12 cellular contexts compared by ENCODE assay signal in the genomic region with DNA sequence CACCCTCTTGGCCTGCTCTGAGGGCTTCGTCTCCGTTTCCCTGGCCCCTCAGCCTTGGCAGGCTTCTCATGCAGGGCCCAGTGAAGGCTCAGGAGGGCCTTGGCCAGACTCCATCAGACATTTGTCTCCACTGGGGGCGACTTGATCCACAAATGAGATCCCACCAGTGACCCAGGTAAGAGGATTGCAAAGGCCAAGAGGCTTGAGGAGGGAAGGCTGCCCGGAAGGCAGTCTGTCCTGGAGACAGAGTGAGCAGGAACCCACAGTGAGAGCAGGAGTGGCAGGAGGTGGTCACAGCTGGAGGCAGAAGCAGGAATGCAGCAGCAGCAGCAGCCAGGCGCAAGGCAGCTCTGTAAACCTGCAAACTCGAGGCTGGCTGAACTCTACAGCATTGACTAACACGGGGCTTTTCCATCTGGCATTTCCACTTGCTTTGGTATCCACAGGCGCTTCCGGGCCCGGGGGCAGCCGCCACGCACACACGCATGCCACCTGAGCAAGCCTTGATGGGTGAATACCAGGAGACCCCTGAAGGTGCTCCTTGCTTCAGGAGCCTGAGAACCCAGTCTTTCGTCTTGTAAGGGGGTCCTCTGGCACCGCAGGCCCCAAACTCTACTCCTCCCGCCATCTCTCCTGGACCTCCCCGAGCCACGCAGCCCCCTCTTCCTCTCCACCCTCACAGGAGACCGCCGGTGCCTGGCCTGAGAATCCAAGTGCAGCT. TPM values are rescaled to one million over a fixed set of nuclear protein-coding genes. Genes with fewer than 3 reads are reported as not detected.
DNase-seq lines count a peak whose midpoint lies in the region; ATAC-seq and TF ChIP-seq lines count a peak whose summit lies in the region.
"Had no signal": no experiment of that assay in that cellular context is flagged by ENCODE, and none has a peak within 500 bp of the region (broad histone marks: within the 10 kb centered on the region; RNA-seq: fewer than 3 reads in every experiment).

No MANE protein-coding gene starts in this region.

- TF ChIP-seq POLR2A in gastrocnemius medialis (IDR thresholded peaks at IDR 0.05), result no peak

- no peak for ATAC-seq in gastrocnemius medialis
- ATAC-seq: left colon had no signal

- in situ Hi-C loops in gastrocnemius medialis (cut with MboI; ENCODE audit: low sequenced_read_pairs in 4 of 4), result loop anchor here in 1 of 4 donors (10.0 kb wide), 1 partner anchor 367 kb away; no protein-coding TSS in a partner anchor

- peaks cover 0 to 36% of the 10 kb centered on the region in 2 donors for H3K36me3 ChIP-seq in gastrocnemius medialis

- peaks cover 10% of the 10 kb centered on the region for H3K27me3 Mint-ChIP-seq in endothelial cell (ENCODE audit: unreplicated experiment)

- DNase-seq in DMS 273 (lab: John Stamatoyannopoulos, UW; ENCODE audit: unreplicated experiment) (peak; percentile 80), NCI-H1694 (lab: John Stamatoyannopoulos, UW) (peak; percentile 22), endothelial cell (ENCODE audit: low spot score) (no peak), gastrocnemius medialis (no peak), glomerular visceral epithelial cell (ENCODE audit: extremely low spot score) (no peak), cerebellum (ENCODE audit: low spot score) (no peak), dermis blood vessel endothelial cell (no peak)
- DNase-seq in stimulated activated CD4-positive, alpha-beta T cell treated with anti-CD3 and anti-CD28 coated beads, Interleukin-2, amount 100 ng/mL, for 48 hours, result no peak
- DNase-seq: left colon, NCI-H2081 had no signal

- peak overlapping the region; percentile 81 for H3K27ac Mint-ChIP-seq in endothelial cell (ENCODE audit: unreplicated experiment)

- H3K4me1 Mint-ChIP-seq in endothelial cell (ENCODE audit: unreplicated experiment), result peaks cover 46% of the 10 kb centered on the region

- no peaks in the 10 kb centered on the region for H3K27me3 ChIP-seq in gastrocnemius medialis

- TF ChIP-seq CTCF in endothelial cell (IDR thresholded peaks at IDR 0.05; ENCODE audit: unreplicated experiment) (no peak), gastrocnemius medialis (IDR thresholded peaks at IDR 0.05 in 4 of 5, conservative IDR thresholded peaks at IDR 0.05 in 1 of 5) (no peak)

- H3K36me3 Mint-ChIP-seq in endothelial cell (ENCODE audit: low read depth, unreplicated experiment), result peaks cover 9% of the 10 kb centered on the region

- peaks cover 21 to 31% of the 10 kb centered on the region in 2 donors for H3K4me1 ChIP-seq in gastrocnemius medialis

- H3K9me3 Mint-ChIP-seq in endothelial cell (ENCODE audit: unreplicated experiment), result no peaks in the 10 kb centered on the region

- intact Hi-C loops in gastrocnemius medialis (cut with DNase I; ENCODE audit: low total_unique reads), result loop anchor here (10.0 kb wide), 1 partner anchor 367 kb away; no protein-coding TSS in a partner anchor

- H3K27ac ChIP-seq in gastrocnemius medialis, result peak overlapping the region in 3 of 4 donors; percentile 62 to 73 (median 65)

- H3K9me3 ChIP-seq in gastrocnemius medialis, result no peaks in the 10 kb centered on the region

- no peak overlapping the region for H3K4me3 ChIP-seq in gastrocnemius medialis

- peak overlapping the region; percentile 38 for H3K4me3 Mint-ChIP-seq in endothelial cell (ENCODE audit: unreplicated experiment)

RNA-seq across cellular contexts. Expression of a gene that starts 14.7 kb away (rescaled TPM):
- total RNA-seq in endothelial cell (ENCODE audit: unreplicated experiment), result 115 TPM
- total RNA-seq in gastrocnemius medialis, result 100 to 1,000 TPM; 100 to 138 (median 115) TPM
- total RNA-seq in cerebellum, result 24.1 TPM
- 124 and 164 TPM in 2 replicates for total RNA-seq in dermis blood vessel endothelial cell

RNA-seq across cellular contexts. Expression of a gene that starts 48.0 kb away (rescaled TPM):
- not detected for total RNA-seq in endothelial cell (ENCODE audit: unreplicated experiment)
- total RNA-seq in gastrocnemius medialis, result not detected
- not detected for total RNA-seq in cerebellum
- not detected in 2 replicates for total RNA-seq in dermis blood vessel endothelial cell
- total RNA-seq: Daoy, epithelial cell of proximal tubule, left colon had no signal

Comparison
In these comparisons a context has a peak if more than half of its experiments do, and no peak if none do; other contexts are left out.
1. DNase-seq: peak in DMS 273 (single experiment) and NCI-H1694 (single experiment); none in endothelial cell (single experiment), gastrocnemius medialis (0 of 2), glomerular visceral epithelial cell (single experiment), cerebellum (single experiment), stimulated activated CD4-positive, alpha-beta T cell treated with anti-CD3 and anti-CD28 coated beads, Interleukin-2, amount 100 ng/mL, for 48 hours (0 of 2) and dermis blood vessel endothelial cell (single experiment).